In the genomic region with DNA sequence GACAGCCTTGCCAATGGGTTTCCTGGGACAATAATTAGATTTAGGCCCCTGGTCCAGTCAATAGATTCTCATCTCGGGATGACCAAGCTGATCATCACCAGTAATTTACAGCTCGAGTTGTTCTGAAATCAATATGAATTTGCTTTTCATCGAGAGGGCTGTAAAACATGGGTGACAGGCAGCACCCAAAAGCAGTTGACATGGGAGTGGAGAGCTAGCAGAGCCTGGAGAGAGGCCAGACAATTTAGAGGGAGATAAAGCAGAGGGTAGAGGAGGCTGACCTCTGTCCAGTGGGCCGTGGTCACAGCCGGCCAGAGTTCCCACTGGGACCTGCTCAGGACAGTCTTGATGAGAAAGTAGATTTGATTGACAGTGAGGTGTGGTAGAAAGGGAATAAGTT, we compare ENCODE assay signal across 34 cellular contexts.
"Had no signal": no experiment of that assay in that cellular context is flagged by ENCODE, and none has a peak within 500 bp of the region (broad histone marks: within the 10 kb centered on the region; RNA-seq: fewer than 3 reads in every experiment).

No MANE protein-coding gene starts in this region.

- DNase-seq: Karpas-422, Kasumi-1, MG63, MM.1S, MV-4-11, NCI-H1048, NCI-H1092, NCI-H1092 treated with DMSO at 0.1 percent for 48 hours, NCI-H1105, NCI-H1105 treated with DMSO at 0.1 percent for 48 hours, NCI-H1417, NCI-H1417 treated with DMSO at 0.1 percent for 48 hours, NCI-H1436, NCI-H1436 treated with DMSO at 0.1 percent for 48 hours, NCI-H146, NCI-H1694, NCI-H1694 treated with DMSO at 0.1 percent for 48 hours, NCI-H187, NCI-H187 treated with DMSO at 0.1 percent for 48 hours, NCI-H1930, NCI-H2029, NCI-H2029 treated with DMSO at 0.1 percent for 48 hours, NCI-H2081, NCI-H2081 treated with DMSO at 0.1 percent for 48 hours, NCI-H2107, NCI-H2171, NCI-H2171 treated with DMSO at 0.1 percent for 48 hours, NCI-H2227 treated with DMSO at 0.1 percent for 48 hours, NCI-H226, NCI-H345, NCI-H446, NCI-H446 treated with DMSO at 0.1 percent for 48 hours, NCI-H510A had no signal

- H3K36me3 ChIP-seq: MG63 had no signal

- H3K9me3 ChIP-seq: MG63 had no signal

- H3K4me3 ChIP-seq: MG63 had no signal

- H3K27ac ChIP-seq: KMS-11 had no signal
